Comparison of ENCODE assay signal across 25 cellular contexts in the genomic region with DNA sequence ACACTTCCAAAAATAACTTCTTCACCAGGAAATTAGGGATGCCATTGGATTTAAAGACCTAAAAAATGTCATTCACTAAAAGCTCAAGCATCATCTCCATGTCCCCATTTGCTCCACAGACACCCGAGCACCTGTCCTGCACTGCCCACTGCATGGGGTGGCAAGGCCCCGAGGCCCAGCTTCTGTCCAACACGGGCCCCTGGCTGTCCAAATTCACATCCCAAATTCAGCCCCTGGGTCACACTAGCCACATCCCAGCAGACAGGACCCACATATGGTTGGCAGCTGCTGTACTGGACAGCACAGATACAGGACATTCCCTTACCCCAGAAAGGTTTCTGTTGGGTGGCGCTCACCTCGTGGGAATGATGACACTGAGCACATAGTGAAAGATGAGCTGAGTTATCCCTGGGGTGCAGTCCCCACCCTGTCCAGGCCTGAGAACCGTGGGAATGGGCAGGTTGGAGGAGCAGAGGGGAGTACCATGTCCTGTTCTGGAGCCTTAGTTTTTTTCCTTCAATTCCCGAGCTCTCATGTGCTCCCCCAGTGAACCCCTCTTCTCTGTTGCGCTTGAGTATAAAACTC. TPM values are rescaled to one million over a fixed set of nuclear protein-coding genes. Genes with fewer than 3 reads are reported as not detected.
DNase-seq lines count a peak whose midpoint lies in the region; ATAC-seq, FAIRE-seq and TF ChIP-seq lines count a peak whose summit lies in the region.
"Had no signal": no experiment of that assay in that cellular context is flagged by ENCODE, and none has a peak within 500 bp of the region (broad histone marks: within the 10 kb centered on the region; RNA-seq: fewer than 3 reads in every experiment).

No MANE protein-coding gene starts in this region.

- POLR2A ChIA-PET in K562 (lab: Yijun Ruan, JAX): interaction anchor here (0.7 to 2.2 kb wide), 6 partner anchors 9 to 313 kb away, joined by 3 to 9 read pairs (median 4); no protein-coding TSS in a partner anchor

- no peak overlapping the region for H3K27ac ChIP-seq in K562 (ENCODE audit: extremely low read depth, low read depth, low read length)
- no peak overlapping the region for H3K27ac ChIP-seq in aorta (ENCODE audit: low read depth in 1 of 2, low read length in 2 of 2)
- H3K27ac ChIP-seq: cardiac muscle cell, tibial artery had no signal

- peaks cover 35% of the 10 kb centered on the region; the same call in 2 of the 3 replicates for H3K36me3 ChIP-seq in K562 (ENCODE audit: control insufficient read depth, insufficient read depth, low read length)
- no peaks in the 10 kb centered on the region for H3K36me3 ChIP-seq in aorta (ENCODE audit: control insufficient read depth in 1 of 2, insufficient read depth in 2 of 2, low read length in 1 of 2)
- H3K36me3 ChIP-seq: cardiac muscle cell had no signal

- no peak overlapping the region for H3K4me2 ChIP-seq in K562 (ENCODE audit: insufficient read depth, low read length)

- WGBS in K562 (ENCODE audit: insufficient coverage, low coverage, missing lambda C conversion rate): 32% methylated on average over 8 of the region's 8 CpGs
- 75 to 87% methylated on average over 8 of the region's 8 CpGs for WGBS in aorta, 2 donors

- H3K79me2 ChIP-seq in K562 (ENCODE audit: control insufficient read depth, insufficient read depth, low read length): no peaks in the 10 kb centered on the region

- no peak for TF ChIP-seq EP300 in K562 (IDR thresholded peaks at IDR 0.05; ENCODE audit: low read length)

- H4K20me1 ChIP-seq in K562 (replicated peaks; ENCODE audit: control insufficient read depth, insufficient read depth, low read length): no peaks in the 10 kb centered on the region

- H3K9ac ChIP-seq in K562 (ENCODE audit: insufficient read depth in 1 of 2, low read depth in 2 of 2, low read length in 2 of 2): no peak overlapping the region

- peak overlapping the region; percentile 28 to 44 for H3K27ac Mint-ChIP-seq in natural killer cell treated with Interleukin-12 subunit alpha and Interleukin-12 subunit beta and Interleukin-15 and Interleukin-18, amount 100 ng/mL, for 72 hours
- H3K27ac Mint-ChIP-seq in natural killer cell (peak overlapping the region in 1 of 2 donors; percentile 54), osteocyte (ENCODE audit: unreplicated experiment) (no peak overlapping the region)
- H3K27ac Mint-ChIP-seq: CD8-positive, alpha-beta T cell; stimulated activated naive CD8-positive, alpha-beta T cell treated with anti-CD3 and anti-CD28 coated beads, Interleukin-15, Interleukin-2, amounts not matched to agents 100 ng/mL and 50 ng/mL, for 24 hours had no signal

- H3K9me3 Mint-ChIP-seq in natural killer cell treated with Interleukin-12 subunit alpha and Interleukin-12 subunit beta and Interleukin-15 and Interleukin-18, amount 100 ng/mL, for 72 hours: no peaks in the 10 kb centered on the region
- H3K9me3 Mint-ChIP-seq in natural killer cell (no peaks in the 10 kb centered on the region), osteocyte (ENCODE audit: unreplicated experiment) (no peaks in the 10 kb centered on the region)
- H3K9me3 Mint-ChIP-seq: CD8-positive, alpha-beta T cell; stimulated activated naive CD8-positive, alpha-beta T cell treated with anti-CD3 and anti-CD28 coated beads, Interleukin-15, Interleukin-2, amounts not matched to agents 100 ng/mL and 50 ng/mL, for 24 hours had no signal

- peaks cover 8 to 10% of the 10 kb centered on the region in 2 donors for H3K4me1 Mint-ChIP-seq in natural killer cell treated with Interleukin-12 subunit alpha and Interleukin-12 subunit beta and Interleukin-15 and Interleukin-18, amount 100 ng/mL, for 72 hours (ENCODE audit: low read depth in 2 of 2)
- H3K4me1 Mint-ChIP-seq in natural killer cell (peaks cover 0 to 9% of the 10 kb centered on the region in 2 donors), osteocyte (ENCODE audit: unreplicated experiment) (peaks cover 10% of the 10 kb centered on the region)

- no peak overlapping the region for H3K4me3 Mint-ChIP-seq in natural killer cell treated with Interleukin-12 subunit alpha and Interleukin-12 subunit beta and Interleukin-15 and Interleukin-18, amount 100 ng/mL, for 72 hours
- H3K4me3 Mint-ChIP-seq in natural killer cell (no peak overlapping the region), osteocyte (ENCODE audit: unreplicated experiment) (no peak overlapping the region)
- H3K4me3 Mint-ChIP-seq: CD8-positive, alpha-beta T cell; stimulated activated naive CD8-positive, alpha-beta T cell treated with anti-CD3 and anti-CD28 coated beads, Interleukin-15, Interleukin-2, amounts not matched to agents 100 ng/mL and 50 ng/mL, for 24 hours had no signal

- no peak overlapping the region for H3K4me3 ChIP-seq in K562
- H3K4me3 ChIP-seq in aorta (ENCODE audit: low read length in 2 of 2): no peak overlapping the region
- H3K4me3 ChIP-seq: cardiac muscle cell, dorsolateral prefrontal cortex, mucosa of descending colon, tibial artery had no signal

- H3K36me3 Mint-ChIP-seq in natural killer cell treated with Interleukin-12 subunit alpha and Interleukin-12 subunit beta and Interleukin-15 and Interleukin-18, amount 100 ng/mL, for 72 hours: no peaks in the 10 kb centered on the region
- H3K36me3 Mint-ChIP-seq in natural killer cell: no peaks in the 10 kb centered on the region
- H3K36me3 Mint-ChIP-seq in osteocyte (ENCODE audit: unreplicated experiment): peaks cover 3% of the 10 kb centered on the region

- no peak for TF ChIP-seq POLR2A in K562 (conservative IDR thresholded peaks at IDR 0.05)

- FAIRE-seq in K562 (lab: Jason Lieb, UNC): no peak

- in situ Hi-C loops in K562 (cut with MboI): no loop called here

- TF ChIP-seq RAD21 in K562 (CRISPR knock-in tag; conservative IDR thresholded peaks at IDR 0.05 in 1 of 2, IDR thresholded peaks at IDR 0.05 in 1 of 2): no peak

- no peak overlapping the region for H2AFZ ChIP-seq in K562 (ENCODE audit: low read depth, low read length)

- H3K9me1 ChIP-seq in K562 (ENCODE audit: control insufficient read depth, insufficient read depth, low read length): no peaks in the 10 kb centered on the region

- H3K4me1 ChIP-seq in K562 (replicated peaks in 1 of 2; ENCODE audit: control insufficient read depth in 2 of 2, insufficient read depth in 2 of 2, low read length in 2 of 2) (peaks cover 0 to 10% of the 10 kb centered on the region in 2 experiments; a peak in 3 of 5 replicates), aorta (ENCODE audit: control insufficient read depth in 1 of 2, insufficient read depth in 2 of 2, low read length in 2 of 2) (no peaks in the 10 kb centered on the region)
- H3K4me1 ChIP-seq: tibial artery had no signal

- no peak for TF ChIP-seq CTCF in natural killer cell (IDR thresholded peaks at IDR 0.05)
- TF ChIP-seq CTCF in K562 (IDR thresholded peaks at IDR 0.05 in 2 of 3, conservative IDR thresholded peaks at IDR 0.05 in 1 of 3; ENCODE audit: insufficient read depth in 2 of 3, low read depth in 1 of 3, low read length in 3 of 3): no peak
- no peak for TF ChIP-seq CTCF in osteocyte (IDR thresholded peaks at IDR 0.05)

- BruUV-seq in K562 (replicated peaks; lab: Mats Ljungman, UMichigan): no TSS peak

- H3K9me3 ChIP-seq in K562 (replicated peaks; ENCODE audit: control insufficient read depth, insufficient read depth, low read depth, low read length) (no peaks in the 10 kb centered on the region), aorta (ENCODE audit: control insufficient read depth, low read length) (no peaks in the 10 kb centered on the region)
- H3K9me3 ChIP-seq: mucosa of descending colon, tibial artery had no signal

- H3K27me3 ChIP-seq in K562 (ENCODE audit: control insufficient read depth in 2 of 2, insufficient read depth in 2 of 2, low read length in 2 of 2) (no peaks in the 10 kb centered on the region; a peak in 1 of 5 replicates), aorta (ENCODE audit: control insufficient read depth in 1 of 2, insufficient read depth in 2 of 2, low read length in 1 of 2) (no peaks in the 10 kb centered on the region)
- H3K27me3 ChIP-seq: cardiac muscle cell, dorsolateral prefrontal cortex had no signal

- intact Hi-C loops in natural killer cell (cut with micrococcal nuclease): loop anchor here (10.0 kb wide), 1 partner anchor 49 kb away; no protein-coding TSS in a partner anchor
- intact Hi-C loops in K562 (cut with micrococcal nuclease): no loop called here
- intact Hi-C loops in aorta (cut with DNase I): no loop called here

- no peak for ATAC-seq in natural killer cell treated with Interleukin-12 subunit alpha and Interleukin-12 subunit beta and Interleukin-15 and Interleukin-18, amount 100 ng/mL, for 72 hours
- no peak for ATAC-seq in natural killer cell
- peak; percentile 13; the same call in 1 of the 3 replicates for ATAC-seq in K562
- no peak for ATAC-seq in aorta (ENCODE audit: low FRiP score)
- no peak for ATAC-seq in GM21367 (IDR thresholded peaks at IDR 0.05; ENCODE audit: unreplicated experiment)
- ATAC-seq: CD8-positive, alpha-beta T cell; mucosa of descending colon; Right ventricle myocardium inferior had no signal

- CTCF ChIA-PET in K562 (lab: Yijun Ruan, JAX; ENCODE audit: low intra/inter-chr PET ratio): no interaction called here

- no peaks in the 10 kb centered on the region for H3K27me3 Mint-ChIP-seq in natural killer cell treated with Interleukin-12 subunit alpha and Interleukin-12 subunit beta and Interleukin-15 and Interleukin-18, amount 100 ng/mL, for 72 hours
- no peaks in the 10 kb centered on the region for H3K27me3 Mint-ChIP-seq in natural killer cell (ENCODE audit: low read depth in 2 of 2)
- H3K27me3 Mint-ChIP-seq in osteocyte (ENCODE audit: unreplicated experiment): no peaks in the 10 kb centered on the region
- H3K27me3 Mint-ChIP-seq: stimulated activated naive CD8-positive, alpha-beta T cell treated with anti-CD3 and anti-CD28 coated beads, Interleukin-15, Interleukin-2, amounts not matched to agents 100 ng/mL and 50 ng/mL, for 24 hours had no signal

- DNase-seq in natural killer cell treated with Interleukin-12 subunit alpha and Interleukin-12 subunit beta and Interleukin-15 and Interleukin-18, amount 100 ng/mL, for 72 hours (ENCODE audit: low spot score): no peak
- DNase-seq in natural killer cell (no peak), K562 (ENCODE audit: extremely low read depth in 1 of 4, low spot score in 3 of 4) (peak in 1 of 4 experiments; percentile 12), mucosa of gallbladder (ENCODE audit: low spot score) (peak; percentile 4), aorta (peak; percentile 33 to 60), DMS114 treated with DMSO at 0.1 percent for 48 hours (lab: John Stamatoyannopoulos, UW; ENCODE audit: unreplicated experiment) (no peak), osteocyte (ENCODE audit: extremely low spot score, unreplicated experiment) (no peak)
- DNase-seq: activated CD4-positive, alpha-beta T cell treated with anti-CD3 and anti-CD28 coated beads for 4 hours; activated gamma-delta T cell; amygdala; GF-D8; Kasumi-1; NCI-H1048; NCI-H2029; NCI-H345; NCI-H774; stimulated activated CD4-positive, alpha-beta T cell treated with anti-CD3 and anti-CD28 coated beads, Interleukin-4, amount 100 ng/mL, for 1 hour had no signal

RNA-seq across cellular contexts. Expression of gene CSGALNACT2, which starts 55.3 kb away (rescaled TPM):
- 10 to 100 TPM; 31.4 to 41.3 TPM for total RNA-seq in natural killer cell treated with Interleukin-12 subunit alpha and Interleukin-12 subunit beta and Interleukin-15 and Interleukin-18, amount 100 ng/mL, for 72 hours
- total RNA-seq in natural killer cell (10 to 100 TPM; 49.9 to 57.4 (median 52.8) TPM), K562 (2014; rRNA removed) (2.9 and 3.3 TPM in 2 replicates), K562 (2014; rRNA removed; fragmentation: Illumina TruSeq; extraction: Trizol) (3.5 and 4.3 TPM in 2 replicates), K562 (2015; rRNA removed; fragmentation: Illumina TruSeq; extraction: Trizol) (2.6 and 3.3 TPM in 2 replicates), K562 (2021) (4.3 and 4.4 TPM in 2 replicates), mucosa of gallbladder (18.0 TPM), aorta (10 to 100 TPM; 32.7 to 35.8 TPM), osteocyte (36.6 and 38.7 TPM in 2 replicates)
- total RNA-seq in K562 (2011; cell fraction: chromatin; rRNA removed; ENCODE audit: low replicate concordance): 3.4 and 12.8 TPM in 2 replicates
- 2.3 and 3.8 TPM in 2 replicates for total RNA-seq in K562 (2011; cell fraction: nucleolus; rRNA removed)
- 5.7 and 8.4 TPM in 2 replicates for total RNA-seq in K562 (2011; cell fraction: nucleoplasm; rRNA removed)
- polyA plus RNA-seq in K562 (2011; rRNA removed) (4.1 and 7.3 TPM in 2 replicates), K562 (2014; fragmentation: Illumina TruSeq; extraction: Trizol) (6.8 and 7.1 TPM in 2 replicates), K562 (2014; fragmentation: Nextera tagmentation; extraction: Ambion mirVana) (1 to 10 TPM; 1.4 to 1.9 TPM), K562 (2014; rRNA removed) (5.1 and 5.5 TPM in 2 replicates), aorta (10 to 100 TPM; 18.2 to 20.1 TPM)
- 1.3 and 2.3 TPM in 2 replicates for polyA plus RNA-seq in K562 (2011; cell fraction: cytosol; rRNA removed)
- 5.2 and 6.5 TPM in 2 replicates for polyA plus RNA-seq in K562 (2011; cell fraction: nucleus; rRNA removed)
- polyA plus RNA-seq in K562 (2012): 3.9 and 6.2 TPM in 2 replicates
- 5.2 and 7.4 TPM in 2 replicates for polyA minus RNA-seq in K562 (2011; rRNA and poly(A)+ RNA removed)
- 1.1 and 2.1 TPM in 2 replicates for polyA minus RNA-seq in K562 (2011; cell fraction: cytosol; rRNA and poly(A)+ RNA removed)
- polyA minus RNA-seq in K562 (2011; cell fraction: nucleus; rRNA and poly(A)+ RNA removed): 2.3 and 2.8 TPM in 2 replicates

Comparison
In these comparisons a context has a peak if more than half of its experiments do, and no peak if none do; other contexts are left out.
1. DNase-seq: peak in mucosa of gallbladder (single experiment) and aorta (2 of 2); none in natural killer cell treated with Interleukin-12 subunit alpha and Interleukin-12 subunit beta and Interleukin-15 and Interleukin-18, amount 100 ng/mL, for 72 hours (single experiment), natural killer cell (single experiment), DMS114 treated with DMSO at 0.1 percent for 48 hours (single experiment) and osteocyte (single experiment).